In the genomic region with DNA sequence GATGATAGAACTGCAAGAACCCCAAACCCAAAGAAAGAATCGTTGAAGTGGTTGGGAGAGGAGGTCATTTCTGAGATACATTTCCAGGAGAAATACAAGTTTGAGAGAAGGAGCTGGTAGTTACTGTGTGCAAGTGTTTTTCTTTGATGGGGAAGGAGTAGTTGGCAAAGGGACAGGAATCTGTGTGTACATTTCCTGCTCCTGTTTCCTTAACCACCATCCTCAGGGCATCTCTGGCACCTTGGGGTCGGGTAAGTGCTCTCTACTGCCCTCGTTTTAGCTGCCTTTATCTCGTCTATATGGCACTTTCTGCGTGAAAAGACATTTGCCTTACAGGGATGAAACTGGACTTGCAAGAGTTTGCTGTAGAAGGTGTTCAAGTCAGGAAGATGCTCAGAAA, we compare ENCODE assay signal across 3 cellular contexts.
A peak's percentile ranks its signal among the peaks of the same experiment; 100 is the strongest.
TF ChIP-seq lines count a peak whose summit lies in the region.

No MANE protein-coding gene starts in this region.

TF ChIP-seq in SK-N-SH, 30 proteins besides CTCF, POLR2A, EP300 and RAD21:
- TF ChIP-seq GABPA (IDR thresholded peaks at IDR 0.05; ENCODE audit: low read depth) (no peak), NFIC (IDR thresholded peaks at IDR 0.05; ENCODE audit: borderline replicate concordance) (0 out of 2 replicates have a peak, but pooled peaks have one; percentile 23)

TF ChIP-seq in SK-N-SH treated with all-trans-retinoic acid at 6 μM for 48 hours, 23 proteins besides CTCF, POLR2A, EP300 and RAD21:
- TF ChIP-seq TCF4 (CRISPR knock-in tag; IDR thresholded peaks at IDR 0.05; ENCODE audit: borderline replicate concordance): no peak
- TF ChIP-seq ZNF565 (CRISPR knock-in tag; conservative IDR thresholded peaks at IDR 0.05; ENCODE audit: low read depth): no peak
- TF ChIP-seq CSRNP3 (CRISPR knock-in tag; IDR thresholded peaks at IDR 0.05): no peak
- TF ChIP-seq, protein P1, sequence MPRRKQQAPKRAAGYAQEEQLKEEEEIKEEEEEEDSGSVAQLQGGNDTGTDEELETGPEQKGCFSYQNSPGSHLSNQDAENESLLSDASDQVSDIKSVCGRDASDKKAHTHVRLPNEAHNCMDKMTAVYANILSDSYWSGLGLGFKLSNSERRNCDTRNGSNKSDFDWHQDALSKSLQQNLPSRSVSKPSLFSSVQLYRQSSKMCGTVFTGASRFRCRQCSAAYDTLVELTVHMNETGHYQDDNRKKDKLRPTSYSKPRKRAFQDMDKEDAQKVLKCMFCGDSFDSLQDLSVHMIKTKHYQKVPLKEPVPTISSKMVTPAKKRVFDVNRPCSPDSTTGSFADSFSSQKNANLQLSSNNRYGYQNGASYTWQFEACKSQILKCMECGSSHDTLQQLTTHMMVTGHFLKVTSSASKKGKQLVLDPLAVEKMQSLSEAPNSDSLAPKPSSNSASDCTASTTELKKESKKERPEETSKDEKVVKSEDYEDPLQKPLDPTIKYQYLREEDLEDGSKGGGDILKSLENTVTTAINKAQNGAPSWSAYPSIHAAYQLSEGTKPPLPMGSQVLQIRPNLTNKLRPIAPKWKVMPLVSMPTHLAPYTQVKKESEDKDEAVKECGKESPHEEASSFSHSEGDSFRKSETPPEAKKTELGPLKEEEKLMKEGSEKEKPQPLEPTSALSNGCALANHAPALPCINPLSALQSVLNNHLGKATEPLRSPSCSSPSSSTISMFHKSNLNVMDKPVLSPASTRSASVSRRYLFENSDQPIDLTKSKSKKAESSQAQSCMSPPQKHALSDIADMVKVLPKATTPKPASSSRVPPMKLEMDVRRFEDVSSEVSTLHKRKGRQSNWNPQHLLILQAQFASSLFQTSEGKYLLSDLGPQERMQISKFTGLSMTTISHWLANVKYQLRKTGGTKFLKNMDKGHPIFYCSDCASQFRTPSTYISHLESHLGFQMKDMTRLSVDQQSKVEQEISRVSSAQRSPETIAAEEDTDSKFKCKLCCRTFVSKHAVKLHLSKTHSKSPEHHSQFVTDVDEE (CRISPR knock-in tag; IDR thresholded peaks at IDR 0.05): no peak
- TF ChIP-seq ESRRG (CRISPR knock-in tag; IDR thresholded peaks at IDR 0.05): no peak
- no peak for TF ChIP-seq PPARA (CRISPR knock-in tag; IDR thresholded peaks at IDR 0.05; ENCODE audit: borderline replicate concordance)
- TF ChIP-seq ZC3H10 (CRISPR knock-in tag; IDR thresholded peaks at IDR 0.05): no peak
- TF ChIP-seq TOX (CRISPR knock-in tag; IDR thresholded peaks at IDR 0.05; ENCODE audit: borderline replicate concordance): no peak

TF ChIP-seq in GM12878, 131 proteins besides CTCF, POLR2A, EP300 and RAD21:
- TF ChIP-seq SMAD5 (IDR thresholded peaks at IDR 0.05; ENCODE audit: low read depth): 0 out of 2 replicates have a peak, but pooled peaks have one; percentile 30
- TF ChIP-seq IRF5 (IDR thresholded peaks at IDR 0.05; ENCODE audit: borderline replicate concordance): no peak
